Comparison of ENCODE assay signal across 19 cellular contexts in genomic region chr5:64144429-64145215, GRCh38. TPM values are rescaled to one million over a fixed set of nuclear protein-coding genes. Genes with fewer than 3 reads are reported as not detected.
DNase-seq lines count a peak whose midpoint lies in the region; ATAC-seq, FAIRE-seq and TF ChIP-seq lines count a peak whose summit lies in the region.
"Had no signal": no experiment of that assay in that cellular context is flagged by ENCODE, and none has a peak within 500 bp of the region (broad histone marks: within the 10 kb centered on the region; RNA-seq: fewer than 3 reads in every experiment).

No MANE protein-coding gene starts in this region.

- CTCF ChIA-PET in T-cell (lab: Charles Lee): no interaction called here

- H2AFZ ChIP-seq in astrocyte (ENCODE audit: low read depth, low read length): no peak overlapping the region

- POLR2A ChIA-PET in T-cell (lab: Charles Lee): no interaction called here

- H3K27me3 ChIP-seq in astrocyte (ENCODE audit: insufficient read depth, low read length) (no peaks in the 10 kb centered on the region), sigmoid colon (no peaks in the 10 kb centered on the region)
- H3K27me3 ChIP-seq: tibial nerve had no signal

- TF ChIP-seq CTCF in astrocyte (IDR thresholded peaks at IDR 0.05; ENCODE audit: insufficient read depth, low read depth, low read length): no peak
- no peak for TF ChIP-seq CTCF in foreskin fibroblast (IDR thresholded peaks at IDR 0.05; ENCODE audit: low read depth, low read length)
- TF ChIP-seq CTCF in sigmoid colon (IDR thresholded peaks at IDR 0.05): no peak

- 34 to 71% methylated on average over 1 of the region's 1 CpG for WGBS in sigmoid colon, 2 donors

- intact Hi-C loops in sigmoid colon (cut with DNase I): loop anchor here (5.0 kb wide), 1 partner anchor 63 kb away; no protein-coding TSS in a partner anchor

- H4K20me1 ChIP-seq in astrocyte (ENCODE audit: insufficient read depth, low read length): no peaks in the 10 kb centered on the region

- H3K27ac ChIP-seq in astrocyte (ENCODE audit: low read depth, low read length): no peak overlapping the region
- H3K27ac ChIP-seq in sigmoid colon: peak overlapping the region; percentile 27 to 50 (median 39)

- H3K27ac Mint-ChIP-seq in astrocyte (ENCODE audit: unreplicated experiment) (no peak overlapping the region), T-cell (no peak overlapping the region)
- H3K27ac Mint-ChIP-seq: activated CD4-positive, alpha-beta T cell treated with anti-CD3 and anti-CD28 coated beads, Interleukin-2, amount 10 ng/mL, durations not matched to agents 24 days and 14 days; activated naive CD8-positive, alpha-beta T cell treated with anti-CD3 and anti-CD28 coated beads, Interleukin-2, amount 10 ng/mL, durations not matched to agents 7 days and 5 days had no signal

- peak; percentile 30 for DNase-seq in HS-27A (ENCODE audit: low read depth)
- peak; percentile 64 for DNase-seq in astrocyte (ENCODE audit: low read depth)
- peak; percentile 27 to 56 for DNase-seq in foreskin fibroblast
- DNase-seq in sigmoid colon: no peak
- no peak for DNase-seq in T-cell
- no peak for DNase-seq in DMS153 treated with DMSO at 0.1 percent for 48 hours (lab: John Stamatoyannopoulos, UW; ENCODE audit: unreplicated experiment)
- DNase-seq: activated CD4-positive, alpha-beta T cell treated with anti-CD3 and anti-CD28 coated beads, Interleukin-2, amount 10 ng/mL, durations not matched to agents 24 days and 14 days; activated naive CD8-positive, alpha-beta T cell treated with anti-CD3 and anti-CD28 coated beads, Interleukin-2, amount 10 ng/mL, durations not matched to agents 7 days and 5 days; activated T-cell treated with anti-CD3 and anti-CD28 coated beads, Interleukin-2, amount 50 U/mL, for 1 hour; DND-41; NCI-H187 treated with DMSO at 0.1 percent for 48 hours; NCI-H526 treated with DMSO at 0.1 percent for 48 hours; RPMI8226 had no signal

- H3K36me3 ChIP-seq in astrocyte (ENCODE audit: insufficient read depth, low read length) (no peaks in the 10 kb centered on the region), sigmoid colon (no peaks in the 10 kb centered on the region)
- H3K36me3 ChIP-seq: prostate gland, tibial nerve had no signal

- no peak for TF ChIP-seq POLR2A in sigmoid colon (IDR thresholded peaks at IDR 0.05)

- no peak overlapping the region for H3K4me3 Mint-ChIP-seq in astrocyte (ENCODE audit: unreplicated experiment)
- H3K4me3 Mint-ChIP-seq in T-cell: no peak overlapping the region
- H3K4me3 Mint-ChIP-seq: activated CD4-positive, alpha-beta T cell treated with anti-CD3 and anti-CD28 coated beads, Interleukin-2, amount 10 ng/mL, durations not matched to agents 24 days and 14 days; activated naive CD8-positive, alpha-beta T cell treated with anti-CD3 and anti-CD28 coated beads, Interleukin-2, amount 10 ng/mL, durations not matched to agents 7 days and 5 days had no signal

- ATAC-seq in GM19351 (IDR thresholded peaks at IDR 0.05; ENCODE audit: unreplicated experiment): no peak
- no peak for ATAC-seq in GM19324 (IDR thresholded peaks at IDR 0.05; ENCODE audit: low FRiP score, unreplicated experiment)
- ATAC-seq in T-cell (replicated peaks in 1 of 4): no peak

- peak overlapping the region; percentile 21 for H3K4me2 ChIP-seq in astrocyte (ENCODE audit: low read length)

- H3K9me3 ChIP-seq in astrocyte (ENCODE audit: insufficient read depth, low read depth, low read length) (no peaks in the 10 kb centered on the region), sigmoid colon (no peaks in the 10 kb centered on the region)
- H3K9me3 ChIP-seq: prostate gland, tibial nerve had no signal

- FAIRE-seq in astrocyte (lab: Jason Lieb, UNC): peak; percentile 67
- FAIRE-seq: frontal cortex had no signal

- H3K4me1 ChIP-seq in astrocyte (ENCODE audit: insufficient read depth, low read length) (peaks cover 8% of the 10 kb centered on the region), sigmoid colon (peaks cover 0 to 29% (median 20%) of the 10 kb centered on the region in 4 donors)
- H3K4me1 ChIP-seq: prostate gland had no signal

- H3K27me3 Mint-ChIP-seq in astrocyte (ENCODE audit: low read depth, unreplicated experiment): no peaks in the 10 kb centered on the region
- no peaks in the 10 kb centered on the region for H3K27me3 Mint-ChIP-seq in T-cell
- H3K27me3 Mint-ChIP-seq: activated CD4-positive, alpha-beta T cell treated with anti-CD3 and anti-CD28 coated beads, Interleukin-2, amount 10 ng/mL, durations not matched to agents 24 days and 14 days; activated naive CD8-positive, alpha-beta T cell treated with anti-CD3 and anti-CD28 coated beads, Interleukin-2, amount 10 ng/mL, durations not matched to agents 7 days and 5 days had no signal

- no peak for TF ChIP-seq EP300 in sigmoid colon (IDR thresholded peaks at IDR 0.05)

- no peak overlapping the region for H3K4me3 ChIP-seq in astrocyte (ENCODE audit: insufficient read depth, low read depth, low read length)
- H3K4me3 ChIP-seq in foreskin fibroblast (ENCODE audit: low read depth in 1 of 2, low read length in 2 of 2): no peak overlapping the region
- no peak overlapping the region for H3K4me3 ChIP-seq in sigmoid colon
- H3K4me3 ChIP-seq: prostate gland, tibial nerve had no signal

- no peaks in the 10 kb centered on the region for H3K36me3 Mint-ChIP-seq in astrocyte (ENCODE audit: low read depth, unreplicated experiment)
- no peaks in the 10 kb centered on the region for H3K36me3 Mint-ChIP-seq in T-cell
- H3K36me3 Mint-ChIP-seq: activated naive CD8-positive, alpha-beta T cell treated with anti-CD3 and anti-CD28 coated beads, Interleukin-2, amount 10 ng/mL, durations not matched to agents 7 days and 5 days had no signal

- no peaks in the 10 kb centered on the region for H3K79me2 ChIP-seq in astrocyte (ENCODE audit: insufficient read depth, low read length)

- H3K4me1 Mint-ChIP-seq in astrocyte (ENCODE audit: low read depth, unreplicated experiment): peaks cover 5% of the 10 kb centered on the region
- H3K4me1 Mint-ChIP-seq in T-cell: no peaks in the 10 kb centered on the region
- H3K4me1 Mint-ChIP-seq: activated CD4-positive, alpha-beta T cell treated with anti-CD3 and anti-CD28 coated beads, Interleukin-2, amount 10 ng/mL, durations not matched to agents 24 days and 14 days; activated naive CD8-positive, alpha-beta T cell treated with anti-CD3 and anti-CD28 coated beads, Interleukin-2, amount 10 ng/mL, durations not matched to agents 7 days and 5 days had no signal

- H3K9ac ChIP-seq in astrocyte (ENCODE audit: low read length): no peak overlapping the region

- H3K9me3 Mint-ChIP-seq in astrocyte (ENCODE audit: unreplicated experiment) (no peaks in the 10 kb centered on the region), T-cell (peaks cover 0 to 9% (median 0%) of the 10 kb centered on the region in 3 donors)
- H3K9me3 Mint-ChIP-seq: activated CD4-positive, alpha-beta T cell treated with anti-CD3 and anti-CD28 coated beads, Interleukin-2, amount 10 ng/mL, durations not matched to agents 24 days and 14 days; activated naive CD8-positive, alpha-beta T cell treated with anti-CD3 and anti-CD28 coated beads, Interleukin-2, amount 10 ng/mL, durations not matched to agents 7 days and 5 days had no signal

RNA-seq across cellular contexts. Expression of gene RNF180, which starts 21.0 kb away (rescaled TPM):
- total RNA-seq in astrocyte (4.6 and 5.4 TPM in 2 replicates), sigmoid colon (10 to 100 TPM; 16.6 to 27.1 (median 21.5) TPM), T-cell (not detected)
- 1 to 10 TPM in 1 of 3 donors, under 1 TPM in 2; 0.23 to 1.2 (median 0.57) TPM for polyA plus RNA-seq in sigmoid colon
- total RNA-seq: activated CD4-positive, alpha-beta T cell treated with anti-CD3 and anti-CD28 coated beads, Interleukin-2, amount 10 ng/mL, durations not matched to agents 24 days and 14 days; activated naive CD8-positive, alpha-beta T cell treated with anti-CD3 and anti-CD28 coated beads, Interleukin-2, amount 10 ng/mL, durations not matched to agents 7 days and 5 days; T-helper 2 cell treated with Interferon-gamma antibody and Interleukin-4, amounts not matched to agents 100 ng/mL and 5 ng/mL, for 36 hours had no signal

Comparison
In these comparisons a context has a peak if more than half of its experiments do, and no peak if none do; other contexts are left out.
1. DNase-seq: peak in HS-27A (single experiment), astrocyte (single experiment) and foreskin fibroblast (2 of 2); none in sigmoid colon (single experiment), T-cell (0 of 34) and DMS153 treated with DMSO at 0.1 percent for 48 hours (single experiment).